ENCODE assay signal across 1 cellular context in the genomic region with DNA sequence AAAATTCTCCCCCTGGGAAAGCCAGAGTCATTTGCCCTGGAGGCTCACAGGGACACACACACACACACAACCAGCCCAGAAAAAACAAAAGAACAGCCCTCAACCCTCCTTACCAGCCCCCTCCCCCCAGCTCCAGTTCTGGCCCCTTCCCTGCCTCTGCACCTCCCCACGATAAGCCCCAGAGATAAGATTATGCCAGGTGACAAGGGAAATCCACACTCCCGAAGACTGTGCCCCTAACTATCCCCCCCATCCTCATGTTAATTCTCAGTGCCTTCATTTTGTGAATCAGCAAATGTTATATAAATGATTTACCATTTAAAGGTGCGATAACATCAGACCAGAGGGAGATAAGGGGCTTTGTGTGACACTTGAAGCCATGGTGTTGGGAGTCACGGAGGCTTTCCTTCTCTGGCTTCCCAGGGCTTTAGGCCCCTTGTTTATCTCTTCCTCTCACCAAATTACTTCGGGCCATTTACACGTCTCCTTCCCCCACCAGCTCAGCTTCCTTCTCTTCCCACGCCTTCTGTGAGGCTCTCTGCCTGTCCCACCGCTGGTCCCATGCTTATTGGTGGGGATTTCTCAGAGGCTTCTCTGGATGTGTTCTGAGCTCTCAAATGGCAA.
TF ChIP-seq lines count a peak whose summit lies in the region.

No MANE protein-coding gene starts in this region.

TF ChIP-seq in HEK293, 187 proteins besides CTCF, POLR2A, EP300 and RAD21 (continued from another document):
- peak; percentile 38; the same call in 1 of the 2 replicates for TF ChIP-seq ZNF518A (tag by site-specific recombination; conservative IDR thresholded peaks at IDR 0.05; ENCODE audit: low read depth)
- TF ChIP-seq ZNF639 (tag by site-specific recombination; IDR thresholded peaks at IDR 0.05) = no peak
- TF ChIP-seq, protein P1, sequence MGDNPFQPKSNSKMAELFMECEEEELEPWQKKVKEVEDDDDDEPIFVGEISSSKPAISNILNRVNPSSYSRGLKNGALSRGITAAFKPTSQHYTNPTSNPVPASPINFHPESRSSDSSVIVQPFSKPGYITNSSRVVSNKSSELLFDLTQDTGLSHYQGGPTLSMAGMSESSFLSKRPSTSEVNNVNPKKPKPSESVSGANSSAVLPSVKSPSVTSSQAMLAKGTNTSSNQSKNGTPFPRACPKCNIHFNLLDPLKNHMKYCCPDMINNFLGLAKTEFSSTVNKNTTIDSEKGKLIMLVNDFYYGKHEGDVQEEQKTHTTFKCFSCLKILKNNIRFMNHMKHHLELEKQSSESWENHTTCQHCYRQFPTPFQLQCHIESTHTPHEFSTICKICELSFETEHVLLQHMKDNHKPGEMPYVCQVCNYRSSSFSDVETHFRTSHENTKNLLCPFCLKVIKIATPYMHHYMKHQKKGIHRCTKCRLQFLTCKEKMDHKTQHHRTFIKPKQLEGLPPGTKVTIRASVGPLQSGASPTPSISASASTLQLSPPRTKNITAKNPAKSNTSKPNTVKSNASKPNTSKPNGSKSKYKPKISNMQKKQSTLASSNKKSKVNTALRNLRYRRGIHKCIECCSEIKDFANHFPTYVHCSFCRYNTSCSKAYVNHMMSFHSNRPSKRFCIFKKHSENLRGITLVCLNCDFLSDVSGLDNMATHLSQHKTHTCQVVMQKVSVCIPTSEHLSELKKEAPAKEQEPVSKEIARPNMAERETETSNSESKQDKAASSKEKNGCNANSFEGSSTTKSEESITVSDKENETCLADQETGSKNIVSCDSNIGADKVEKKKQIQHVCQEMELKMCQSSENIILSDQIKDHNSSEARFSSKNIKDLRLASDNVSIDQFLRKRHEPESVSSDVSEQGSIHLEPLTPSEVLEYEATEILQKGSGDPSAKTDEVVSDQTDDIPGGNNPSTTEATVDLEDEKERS (tag by site-specific recombination; IDR thresholded peaks at IDR 0.05) = no peak
- peak; percentile 53 for TF ChIP-seq ZNF629 (tag by site-specific recombination; IDR thresholded peaks at IDR 0.05)
- TF ChIP-seq ZNF335 (tag by site-specific recombination; conservative IDR thresholded peaks at IDR 0.05) = peak; percentile 73
- TF ChIP-seq ZIC2 (tag by site-specific recombination; IDR thresholded peaks at IDR 0.05) = 0 out of 2 replicates have a peak, but pooled peaks have one; percentile 36
- peak; percentile 56 for TF ChIP-seq KLF16 (tag by site-specific recombination; IDR thresholded peaks at IDR 0.05)
